In genomic region chr12:77433799-77434198, GRCh38 we compare ENCODE assay signal across 18 cellular contexts.
A peak's percentile ranks its signal among the peaks of the same experiment; 100 is the strongest.
DNase-seq lines count a peak whose midpoint lies in the region; ATAC-seq lines count a peak whose summit lies in the region.
"Had no signal": no experiment of that assay in that cellular context is flagged by ENCODE, and none has a peak within 500 bp of the region (broad histone marks: within the 10 kb centered on the region; RNA-seq: fewer than 3 reads in every experiment).

No MANE protein-coding gene starts in this region.

- peak; percentile 21 for DNase-seq in AG20443 (ENCODE audit: low spot score)
- peak; percentile 5 to 31 for DNase-seq in Kasumi-1 (lab: John Stamatoyannopoulos, UW)
- peak; percentile 20 for DNase-seq in astrocyte of the hippocampus (ENCODE audit: low read depth, low spot score)
- DNase-seq in myocyte (ENCODE audit: low read depth) = peak; percentile 60
- DNase-seq in putamen (ENCODE audit: low spot score) = no peak
- DNase-seq in DMS 273 (lab: John Stamatoyannopoulos, UW; ENCODE audit: unreplicated experiment) = no peak
- DNase-seq: activated CD4-positive, alpha-beta T cell treated with anti-CD3 and anti-CD28 coated beads for 48 hours; CD8-positive, alpha-beta T cell; dermis blood vessel endothelial cell; DMS79 treated with DMSO at 0.1 percent for 48 hours; midbrain; NCI-H2029; NCI-H510A treated with DMSO at 0.1 percent for 48 hours; stimulated activated CD4-positive, alpha-beta T cell treated with anti-CD3 and anti-CD28 coated beads, Interleukin-12 subunit alpha, Interleukin-12 subunit beta, amount 100 ng/mL, for 4 hours; uterus had no signal

- no peak for ATAC-seq in GM21528 (IDR thresholded peaks at IDR 0.05; ENCODE audit: low FRiP score, unreplicated experiment)
- ATAC-seq in HG02610 (IDR thresholded peaks at IDR 0.05; ENCODE audit: unreplicated experiment) = no peak
- ATAC-seq: CD8-positive, alpha-beta T cell; left lobe of liver had no signal

Comparison
In these comparisons a context has a peak if more than half of its experiments do, and no peak if none do; other contexts are left out.
1. DNase-seq: peak in AG20443 (single experiment), Kasumi-1 (2 of 2), astrocyte of the hippocampus (single experiment) and myocyte (single experiment); none in putamen (single experiment) and DMS 273 (single experiment).